ENCODE assay signal across 18 cellular contexts in the genomic region with DNA sequence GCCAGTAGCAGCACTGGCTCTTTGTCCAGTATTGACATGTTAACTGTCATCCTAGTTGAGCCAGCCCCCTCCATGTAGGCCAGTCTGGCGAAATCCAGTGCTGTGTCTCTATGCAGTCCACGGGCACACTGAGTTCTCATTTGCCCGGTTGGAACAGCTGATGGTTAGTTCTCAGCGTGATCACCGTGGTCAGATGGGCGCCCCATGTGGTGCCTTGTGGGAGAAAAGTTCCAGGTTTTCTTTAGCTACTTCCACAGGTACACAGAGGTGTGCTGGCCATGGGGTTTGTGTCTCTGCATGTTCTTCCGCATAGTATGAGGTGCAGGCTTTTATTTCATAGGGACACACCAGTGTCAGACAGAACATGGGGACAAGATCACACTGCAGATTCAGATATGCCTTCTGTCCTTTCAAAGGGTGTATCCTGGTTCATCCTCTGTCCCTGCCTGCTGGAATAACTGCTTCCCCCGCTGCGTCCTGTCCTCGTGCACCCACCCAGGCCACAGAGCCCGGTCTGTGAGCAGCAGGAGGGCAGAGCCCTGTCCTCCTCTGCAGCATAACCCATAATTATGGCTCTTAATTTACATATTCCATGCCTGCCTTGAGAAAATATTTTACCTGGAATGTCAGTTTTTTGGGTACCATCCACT.
DNase-seq lines count a peak whose midpoint lies in the region; ATAC-seq and TF ChIP-seq lines count a peak whose summit lies in the region.
"Had no signal": no experiment of that assay in that cellular context is flagged by ENCODE, and none has a peak within 500 bp of the region (broad histone marks: within the 10 kb centered on the region; RNA-seq: fewer than 3 reads in every experiment).

No MANE protein-coding gene starts in this region.

- H3K4me2 ChIP-seq in neuronal stem cell (ENCODE audit: insufficient read depth, low read length, poor library complexity, severe bottlenecking): no peak overlapping the region
- H3K4me2 ChIP-seq in MM.1S (ENCODE audit: low read depth, low read length): no peak overlapping the region

- H3K14ac ChIP-seq in neuronal stem cell (ENCODE audit: low read length): no peak overlapping the region

- no peaks in the 10 kb centered on the region for H3K79me2 ChIP-seq in MM.1S (ENCODE audit: low read length)

- H2AK5ac ChIP-seq in neuronal stem cell (ENCODE audit: low read depth, low read length): no peak overlapping the region

- H3K36me3 ChIP-seq in neuronal stem cell (replicated peaks in 1 of 2; ENCODE audit: control insufficient read depth in 2 of 2, insufficient read depth in 2 of 2, low read length in 2 of 2) (peaks cover 3 to 31% of the 10 kb centered on the region in 2 donors), MM.1S (replicated peaks; ENCODE audit: insufficient read depth, low read length) (no peaks in the 10 kb centered on the region)
- H3K36me3 ChIP-seq: MG63 had no signal

- H3K4ac ChIP-seq in neuronal stem cell (ENCODE audit: low read length): no peak overlapping the region

- H3K9me2 ChIP-seq in MM.1S (replicated peaks; ENCODE audit: insufficient read depth, low read length): no peaks in the 10 kb centered on the region

- H4K20me1 ChIP-seq in MM.1S (ENCODE audit: insufficient read depth, low read length): no peaks in the 10 kb centered on the region

- no peak overlapping the region for H3K23ac ChIP-seq in neuronal stem cell (ENCODE audit: low read depth, low read length, poor library complexity)

- WGBS in neuronal stem cell (ENCODE audit: extremely low coverage in 2 of 2, insufficient read length in 2 of 2, insufficient replicate concordance in 1 of 2), 2 donors: no CpG with 5 or more reads among the region's 11 CpGs

- H3K9ac ChIP-seq in neuronal stem cell (ENCODE audit: low read depth, low read length, poor library complexity) (no peak overlapping the region), MM.1S (ENCODE audit: low read length) (no peak overlapping the region)

- ATAC-seq in HG03520 (IDR thresholded peaks at IDR 0.05; ENCODE audit: unreplicated experiment) (no peak), GM19023 (IDR thresholded peaks at IDR 0.05; ENCODE audit: unreplicated experiment) (no peak)
- ATAC-seq: Panc1 had no signal

- H3F3A ChIP-seq in MM.1S (ENCODE audit: insufficient read depth, low read length): no peaks in the 10 kb centered on the region

- no peak overlapping the region for H4K91ac ChIP-seq in neuronal stem cell (ENCODE audit: low read depth, low read length, poor library complexity)

- no peak overlapping the region for H2BK120ac ChIP-seq in neuronal stem cell (ENCODE audit: low read depth, low read length)

- H3K27ac ChIP-seq in neuronal stem cell (replicated peaks; ENCODE audit: low read length) (no peak overlapping the region), MM.1S (ENCODE audit: low read length) (no peak overlapping the region)

- H3K9me3 ChIP-seq in neuronal stem cell (replicated peaks in 1 of 2; ENCODE audit: control insufficient read depth in 2 of 2, insufficient read depth in 1 of 2, low read depth in 1 of 2, low read length in 2 of 2): peaks cover 2 to 5% of the 10 kb centered on the region in 2 donors
- H3K9me3 ChIP-seq in MM.1S (replicated peaks; ENCODE audit: insufficient read depth, low read length): no peaks in the 10 kb centered on the region
- H3K9me3 ChIP-seq: MG63 had no signal

- H3K4me1 ChIP-seq in neuronal stem cell (ENCODE audit: control insufficient read depth in 2 of 2, insufficient read depth in 1 of 2, low read depth in 1 of 2, low read length in 2 of 2): peaks cover 0 to 3% of the 10 kb centered on the region in 2 donors
- H3K4me1 ChIP-seq in MM.1S (ENCODE audit: low read length): no peaks in the 10 kb centered on the region

- H4K8ac ChIP-seq in neuronal stem cell (ENCODE audit: low read depth, low read length): no peak overlapping the region

- H3K27me3 ChIP-seq in neuronal stem cell (ENCODE audit: control insufficient read depth in 3 of 3, insufficient read depth in 3 of 3, low read depth in 1 of 3, low read length in 3 of 3) (no peaks in the 10 kb centered on the region), MM.1S (replicated peaks; ENCODE audit: insufficient read depth, low read length) (no peaks in the 10 kb centered on the region)
- H3K27me3 ChIP-seq: MG63 had no signal

- no peak for TF ChIP-seq POLR2A in NB4 (IDR thresholded peaks at IDR 0.05; ENCODE audit: extremely low read depth, insufficient read length)

- H3K4me3 ChIP-seq in GM12864 (ENCODE audit: low read depth, low read length) (no peak overlapping the region), NB4 (ENCODE audit: low read depth, low read length) (no peak overlapping the region), neuronal stem cell (ENCODE audit: low read length in 2 of 2) (no peak overlapping the region), MM.1S (ENCODE audit: low read length) (no peak overlapping the region)
- H3K4me3 ChIP-seq: MG63 had no signal

- H2BK12ac ChIP-seq in neuronal stem cell (ENCODE audit: low read length): no peak overlapping the region

- H2BK15ac ChIP-seq in neuronal stem cell (ENCODE audit: low read length): no peak overlapping the region

- H3K79me1 ChIP-seq in neuronal stem cell (ENCODE audit: low read depth, low read length): no peaks in the 10 kb centered on the region

- H3K18ac ChIP-seq in neuronal stem cell (ENCODE audit: low read length): peak overlapping the region; percentile 9

- H2AFZ ChIP-seq in neuronal stem cell (ENCODE audit: low read length) (no peak overlapping the region), MM.1S (ENCODE audit: low read length) (no peak overlapping the region)

- no peak overlapping the region for H2BK5ac ChIP-seq in neuronal stem cell (ENCODE audit: low read length)

- peak; percentile 5 for TF ChIP-seq CTCF in GM12864 (IDR thresholded peaks at IDR 0.05; ENCODE audit: low read depth, low read length, missing control alignments)
- peak; percentile 9 for TF ChIP-seq CTCF in NB4 (IDR thresholded peaks at IDR 0.05; ENCODE audit: low read depth, low read length)
- TF ChIP-seq CTCF in MM.1S (IDR thresholded peaks at IDR 0.05; ENCODE audit: low read length): no peak

- DNase-seq in GM12864 (ENCODE audit: low read depth): no peak
- no peak for DNase-seq in NB4 (ENCODE audit: low read depth)
- peak; percentile 30 for DNase-seq in cerebellum (ENCODE audit: low spot score)
- no peak for DNase-seq in neuronal stem cell (ENCODE audit: low spot score)
- DNase-seq in MM.1S: no peak
- no peak for DNase-seq in NCI-H2107 treated with DMSO at 0.1 percent for 48 hours (lab: John Stamatoyannopoulos, UW; ENCODE audit: unreplicated experiment)
- DNase-seq: ACHN, AML-193, COR-L47, EL, Karpas-422, MG63, NCI-H1930, NCI-H510A treated with DMSO at 0.1 percent for 48 hours, Right ventricle myocardium superior had no signal
